In the genomic region with DNA sequence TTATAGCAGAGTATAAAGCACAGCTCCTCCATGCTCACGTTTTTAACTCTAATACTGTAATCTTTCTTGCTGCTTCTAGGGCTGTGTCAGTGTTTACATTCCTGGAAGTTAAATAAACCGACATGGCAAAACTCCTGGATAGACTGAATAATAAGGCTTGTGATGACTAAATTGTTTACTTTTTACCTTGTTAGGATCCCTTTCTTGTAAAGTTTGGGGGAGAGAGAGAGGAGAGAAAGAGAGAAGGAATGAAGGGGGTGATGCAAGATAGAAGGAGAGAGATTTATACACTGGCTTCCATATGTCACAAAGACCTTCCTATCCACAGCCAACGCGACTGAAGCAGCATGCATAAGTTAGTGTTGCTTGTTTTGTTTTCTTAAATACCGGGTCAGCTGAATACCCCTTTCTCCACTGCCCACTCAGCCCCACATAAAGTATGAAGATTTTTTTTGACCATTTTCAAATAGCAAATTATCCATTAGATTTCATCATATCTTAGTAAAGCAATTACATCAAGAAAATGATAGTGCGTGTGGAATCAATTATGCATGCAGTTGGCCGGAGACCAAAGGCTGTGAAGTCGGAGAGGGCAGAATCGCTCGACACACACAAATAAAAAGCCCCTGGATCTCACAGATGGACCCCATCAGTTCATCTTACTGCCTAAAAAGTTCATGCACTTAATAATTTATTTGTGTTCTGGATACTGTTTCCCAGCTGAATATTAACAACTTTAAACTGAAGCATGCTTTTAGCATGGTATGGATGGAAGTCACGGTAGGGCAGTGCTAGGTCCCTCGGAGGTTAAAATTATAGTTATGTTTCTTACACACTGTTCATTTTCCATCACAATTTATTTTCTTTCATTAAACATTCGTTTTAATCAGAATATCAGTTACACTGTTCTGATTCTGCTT, we compare ENCODE assay signal across 1 cellular context.
TF ChIP-seq lines count a peak whose summit lies in the region.

No MANE protein-coding gene starts in this region.

TF ChIP-seq in HepG2, 621 proteins besides CTCF, POLR2A, EP300 and RAD21 (continued from another document and continues in another):
- no peak for TF ChIP-seq CHD2 (IDR thresholded peaks at IDR 0.05; ENCODE audit: low read depth, low read length)
- no peak for TF ChIP-seq PLRG1 (conservative IDR thresholded peaks at IDR 0.05)
- TF ChIP-seq NR2F6 (IDR thresholded peaks at IDR 0.05): no peak
- no peak for TF ChIP-seq NR2F6 (CRISPR knock-in tag; IDR thresholded peaks at IDR 0.05)
- no peak for TF ChIP-seq ZNF251 (CRISPR knock-in tag; IDR thresholded peaks at IDR 0.05)
- no peak for TF ChIP-seq BORCS8-MEF2B (CRISPR knock-in tag; IDR thresholded peaks at IDR 0.05)
- TF ChIP-seq, protein P1, sequence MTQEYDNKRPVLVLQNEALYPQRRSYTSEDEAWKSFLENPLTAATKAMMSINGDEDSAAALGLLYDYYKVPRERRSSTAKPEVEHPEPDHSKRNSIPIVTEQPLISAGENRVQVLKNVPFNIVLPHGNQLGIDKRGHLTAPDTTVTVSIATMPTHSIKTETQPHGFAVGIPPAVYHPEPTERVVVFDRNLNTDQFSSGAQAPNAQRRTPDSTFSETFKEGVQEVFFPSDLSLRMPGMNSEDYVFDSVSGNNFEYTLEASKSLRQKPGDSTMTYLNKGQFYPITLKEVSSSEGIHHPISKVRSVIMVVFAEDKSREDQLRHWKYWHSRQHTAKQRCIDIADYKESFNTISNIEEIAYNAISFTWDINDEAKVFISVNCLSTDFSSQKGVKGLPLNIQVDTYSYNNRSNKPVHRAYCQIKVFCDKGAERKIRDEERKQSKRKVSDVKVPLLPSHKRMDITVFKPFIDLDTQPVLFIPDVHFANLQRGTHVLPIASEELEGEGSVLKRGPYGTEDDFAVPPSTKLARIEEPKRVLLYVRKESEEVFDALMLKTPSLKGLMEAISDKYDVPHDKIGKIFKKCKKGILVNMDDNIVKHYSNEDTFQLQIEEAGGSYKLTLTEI (CRISPR knock-in tag; conservative IDR thresholded peaks at IDR 0.05): no peak
- 0 out of 2 replicates have a peak, but pooled peaks have one; percentile 15 for TF ChIP-seq RARA (CRISPR knock-in tag; IDR thresholded peaks at IDR 0.05)
- no peak for TF ChIP-seq AKAP8 (CRISPR knock-in tag; IDR thresholded peaks at IDR 0.05)
- TF ChIP-seq KLF9 (CRISPR knock-in tag; IDR thresholded peaks at IDR 0.05; ENCODE audit: low read depth): no peak
- no peak for TF ChIP-seq HOXA5 (CRISPR knock-in tag; IDR thresholded peaks at IDR 0.05)
- TF ChIP-seq ZNF589 (CRISPR knock-in tag; conservative IDR thresholded peaks at IDR 0.05): no peak
- no peak for TF ChIP-seq ZNF570 (CRISPR knock-in tag; IDR thresholded peaks at IDR 0.05; ENCODE audit: borderline replicate concordance)
- no peak for TF ChIP-seq FOXA1 (IDR thresholded peaks at IDR 0.05)
- peak; percentile 39; the same call in 1 of the 2 replicates for TF ChIP-seq FOXA1 (CRISPR knock-in tag; IDR thresholded peaks at IDR 0.05)
- TF ChIP-seq ZSCAN31 (CRISPR knock-in tag; IDR thresholded peaks at IDR 0.05; ENCODE audit: low read depth): no peak
- peak; percentile 39; the same call in 1 of the 2 replicates for TF ChIP-seq HMG20A (CRISPR knock-in tag; IDR thresholded peaks at IDR 0.05; ENCODE audit: borderline replicate concordance)
- TF ChIP-seq HDAC1 (CRISPR knock-in tag; IDR thresholded peaks at IDR 0.05): no peak
- TF ChIP-seq MZF1 (CRISPR knock-in tag; IDR thresholded peaks at IDR 0.05; ENCODE audit: borderline replicate concordance): no peak
- no peak for TF ChIP-seq ZNF432 (CRISPR knock-in tag; IDR thresholded peaks at IDR 0.05; ENCODE audit: borderline replicate concordance)
- TF ChIP-seq NFIC (IDR thresholded peaks at IDR 0.05; ENCODE audit: low read length): no peak; the same call in 1 of the 2 replicates
- TF ChIP-seq, protein P2, sequence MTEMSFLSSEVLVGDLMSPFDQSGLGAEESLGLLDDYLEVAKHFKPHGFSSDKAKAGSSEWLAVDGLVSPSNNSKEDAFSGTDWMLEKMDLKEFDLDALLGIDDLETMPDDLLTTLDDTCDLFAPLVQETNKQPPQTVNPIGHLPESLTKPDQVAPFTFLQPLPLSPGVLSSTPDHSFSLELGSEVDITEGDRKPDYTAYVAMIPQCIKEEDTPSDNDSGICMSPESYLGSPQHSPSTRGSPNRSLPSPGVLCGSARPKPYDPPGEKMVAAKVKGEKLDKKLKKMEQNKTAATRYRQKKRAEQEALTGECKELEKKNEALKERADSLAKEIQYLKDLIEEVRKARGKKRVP (CRISPR knock-in tag; IDR thresholded peaks at IDR 0.05): 0 out of 4 replicates have a peak, but pooled peaks of 1 of the 2 experiments have one; percentile 33
- TF ChIP-seq ETV5 (CRISPR knock-in tag; IDR thresholded peaks at IDR 0.05; ENCODE audit: borderline replicate concordance): no peak
- TF ChIP-seq, protein P3, sequence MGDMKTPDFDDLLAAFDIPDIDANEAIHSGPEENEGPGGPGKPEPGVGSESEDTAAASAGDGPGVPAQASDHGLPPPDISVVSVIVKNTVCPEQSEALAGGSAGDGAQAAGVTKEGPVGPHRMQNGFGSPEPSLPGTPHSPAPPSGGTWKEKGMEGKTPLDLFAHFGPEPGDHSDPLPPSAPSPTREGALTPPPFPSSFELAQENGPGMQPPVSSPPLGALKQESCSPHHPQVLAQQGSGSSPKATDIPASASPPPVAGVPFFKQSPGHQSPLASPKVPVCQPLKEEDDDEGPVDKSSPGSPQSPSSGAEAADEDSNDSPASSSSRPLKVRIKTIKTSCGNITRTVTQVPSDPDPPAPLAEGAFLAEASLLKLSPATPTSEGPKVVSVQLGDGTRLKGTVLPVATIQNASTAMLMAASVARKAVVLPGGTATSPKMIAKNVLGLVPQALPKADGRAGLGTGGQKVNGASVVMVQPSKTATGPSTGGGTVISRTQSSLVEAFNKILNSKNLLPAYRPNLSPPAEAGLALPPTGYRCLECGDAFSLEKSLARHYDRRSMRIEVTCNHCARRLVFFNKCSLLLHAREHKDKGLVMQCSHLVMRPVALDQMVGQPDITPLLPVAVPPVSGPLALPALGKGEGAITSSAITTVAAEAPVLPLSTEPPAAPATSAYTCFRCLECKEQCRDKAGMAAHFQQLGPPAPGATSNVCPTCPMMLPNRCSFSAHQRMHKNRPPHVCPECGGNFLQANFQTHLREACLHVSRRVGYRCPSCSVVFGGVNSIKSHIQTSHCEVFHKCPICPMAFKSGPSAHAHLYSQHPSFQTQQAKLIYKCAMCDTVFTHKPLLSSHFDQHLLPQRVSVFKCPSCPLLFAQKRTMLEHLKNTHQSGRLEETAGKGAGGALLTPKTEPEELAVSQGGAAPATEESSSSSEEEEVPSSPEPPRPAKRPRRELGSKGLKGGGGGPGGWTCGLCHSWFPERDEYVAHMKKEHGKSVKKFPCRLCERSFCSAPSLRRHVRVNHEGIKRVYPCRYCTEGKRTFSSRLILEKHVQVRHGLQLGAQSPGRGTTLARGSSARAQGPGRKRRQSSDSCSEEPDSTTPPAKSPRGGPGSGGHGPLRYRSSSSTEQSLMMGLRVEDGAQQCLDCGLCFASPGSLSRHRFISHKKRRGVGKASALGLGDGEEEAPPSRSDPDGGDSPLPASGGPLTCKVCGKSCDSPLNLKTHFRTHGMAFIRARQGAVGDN (CRISPR knock-in tag; IDR thresholded peaks at IDR 0.05): no peak
- TF ChIP-seq, protein P4, sequence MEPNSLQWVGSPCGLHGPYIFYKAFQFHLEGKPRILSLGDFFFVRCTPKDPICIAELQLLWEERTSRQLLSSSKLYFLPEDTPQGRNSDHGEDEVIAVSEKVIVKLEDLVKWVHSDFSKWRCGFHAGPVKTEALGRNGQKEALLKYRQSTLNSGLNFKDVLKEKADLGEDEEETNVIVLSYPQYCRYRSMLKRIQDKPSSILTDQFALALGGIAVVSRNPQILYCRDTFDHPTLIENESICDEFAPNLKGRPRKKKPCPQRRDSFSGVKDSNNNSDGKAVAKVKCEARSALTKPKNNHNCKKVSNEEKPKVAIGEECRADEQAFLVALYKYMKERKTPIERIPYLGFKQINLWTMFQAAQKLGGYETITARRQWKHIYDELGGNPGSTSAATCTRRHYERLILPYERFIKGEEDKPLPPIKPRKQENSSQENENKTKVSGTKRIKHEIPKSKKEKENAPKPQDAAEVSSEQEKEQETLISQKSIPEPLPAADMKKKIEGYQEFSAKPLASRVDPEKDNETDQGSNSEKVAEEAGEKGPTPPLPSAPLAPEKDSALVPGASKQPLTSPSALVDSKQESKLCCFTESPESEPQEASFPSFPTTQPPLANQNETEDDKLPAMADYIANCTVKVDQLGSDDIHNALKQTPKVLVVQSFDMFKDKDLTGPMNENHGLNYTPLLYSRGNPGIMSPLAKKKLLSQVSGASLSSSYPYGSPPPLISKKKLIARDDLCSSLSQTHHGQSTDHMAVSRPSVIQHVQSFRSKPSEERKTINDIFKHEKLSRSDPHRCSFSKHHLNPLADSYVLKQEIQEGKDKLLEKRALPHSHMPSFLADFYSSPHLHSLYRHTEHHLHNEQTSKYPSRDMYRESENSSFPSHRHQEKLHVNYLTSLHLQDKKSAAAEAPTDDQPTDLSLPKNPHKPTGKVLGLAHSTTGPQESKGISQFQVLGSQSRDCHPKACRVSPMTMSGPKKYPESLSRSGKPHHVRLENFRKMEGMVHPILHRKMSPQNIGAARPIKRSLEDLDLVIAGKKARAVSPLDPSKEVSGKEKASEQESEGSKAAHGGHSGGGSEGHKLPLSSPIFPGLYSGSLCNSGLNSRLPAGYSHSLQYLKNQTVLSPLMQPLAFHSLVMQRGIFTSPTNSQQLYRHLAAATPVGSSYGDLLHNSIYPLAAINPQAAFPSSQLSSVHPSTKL (CRISPR knock-in tag; IDR thresholded peaks at IDR 0.05): peak; percentile 65
- no peak for TF ChIP-seq ZNF235 (CRISPR knock-in tag; IDR thresholded peaks at IDR 0.05; ENCODE audit: borderline replicate concordance)
- no peak for TF ChIP-seq ZNF383 (CRISPR knock-in tag; IDR thresholded peaks at IDR 0.05; ENCODE audit: borderline replicate concordance)
- TF ChIP-seq, protein P5, sequence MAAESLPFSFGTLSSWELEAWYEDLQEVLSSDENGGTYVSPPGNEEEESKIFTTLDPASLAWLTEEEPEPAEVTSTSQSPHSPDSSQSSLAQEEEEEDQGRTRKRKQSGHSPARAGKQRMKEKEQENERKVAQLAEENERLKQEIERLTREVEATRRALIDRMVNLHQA (CRISPR knock-in tag; IDR thresholded peaks at IDR 0.05): no peak
- TF ChIP-seq MAFK (conservative IDR thresholded peaks at IDR 0.05 in 1 of 2, IDR thresholded peaks at IDR 0.05 in 1 of 2; ENCODE audit: low read length in 2 of 2): no peak
- no peak for TF ChIP-seq ERF (CRISPR knock-in tag; IDR thresholded peaks at IDR 0.05)
- 0 out of 2 replicates have a peak, but pooled peaks have one; percentile 20 for TF ChIP-seq FOXK1 (CRISPR knock-in tag; IDR thresholded peaks at IDR 0.05; ENCODE audit: borderline replicate concordance, low read depth)
- TF ChIP-seq MEF2D (CRISPR knock-in tag; IDR thresholded peaks at IDR 0.05): no peak
- TF ChIP-seq ZNF138 (CRISPR knock-in tag; IDR thresholded peaks at IDR 0.05; ENCODE audit: low read depth): no peak
- TF ChIP-seq NFKBIZ (CRISPR knock-in tag; IDR thresholded peaks at IDR 0.05): no peak
- TF ChIP-seq, protein P6, sequence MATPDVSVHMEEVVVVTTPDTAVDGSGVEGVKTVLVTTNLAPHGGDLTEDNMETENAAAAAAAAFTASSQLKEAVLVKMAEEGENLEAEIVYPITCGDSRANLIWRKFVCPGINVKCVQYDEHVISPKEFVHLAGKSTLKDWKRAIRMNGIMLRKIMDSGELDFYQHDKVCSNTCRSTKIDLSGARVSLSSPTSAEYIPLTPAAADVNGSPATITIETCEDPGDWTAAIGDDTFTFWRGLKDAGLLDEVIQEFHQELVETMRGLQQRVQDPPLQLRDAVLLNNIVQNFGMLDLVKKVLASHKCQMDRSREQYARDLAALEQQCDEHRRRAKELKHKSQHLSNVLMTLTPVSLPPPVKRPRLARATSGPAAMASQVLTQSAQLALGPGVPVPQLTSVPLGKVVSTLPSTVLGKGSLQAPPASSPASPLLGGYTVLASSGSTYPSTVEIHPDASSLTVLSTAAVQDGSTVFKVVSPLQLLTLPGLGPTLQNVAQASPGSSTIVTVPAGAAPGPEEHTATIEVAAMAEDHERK (CRISPR knock-in tag; IDR thresholded peaks at IDR 0.05; ENCODE audit: low read depth): no peak
- TF ChIP-seq ZNF788 (CRISPR knock-in tag; IDR thresholded peaks at IDR 0.05; ENCODE audit: borderline replicate concordance): no peak
- no peak for TF ChIP-seq KLF12 (CRISPR knock-in tag; IDR thresholded peaks at IDR 0.05; ENCODE audit: borderline replicate concordance)
- no peak for TF ChIP-seq SSRP1 (CRISPR knock-in tag; IDR thresholded peaks at IDR 0.05)
- TF ChIP-seq CENPT (CRISPR knock-in tag; IDR thresholded peaks at IDR 0.05; ENCODE audit: low read depth): no peak
- TF ChIP-seq FIP1L1 (IDR thresholded peaks at IDR 0.05; ENCODE audit: borderline replicate concordance, insufficient read depth, low read depth, low read length): no peak
- TF ChIP-seq SNAPC2 (CRISPR knock-in tag; IDR thresholded peaks at IDR 0.05): no peak
- TF ChIP-seq FOXP1 (IDR thresholded peaks at IDR 0.05): no peak
- peak; percentile 66 for TF ChIP-seq FOXP1 (CRISPR knock-in tag; IDR thresholded peaks at IDR 0.05)
- peak; percentile 95 for TF ChIP-seq BCL6 (CRISPR knock-in tag; IDR thresholded peaks at IDR 0.05)
- no peak for TF ChIP-seq IRF2 (CRISPR knock-in tag; IDR thresholded peaks at IDR 0.05)
- no peak for TF ChIP-seq CBX5 (CRISPR knock-in tag; IDR thresholded peaks at IDR 0.05; ENCODE audit: borderline replicate concordance)
- TF ChIP-seq RORA (CRISPR knock-in tag; IDR thresholded peaks at IDR 0.05): no peak
- TF ChIP-seq, protein P7, sequence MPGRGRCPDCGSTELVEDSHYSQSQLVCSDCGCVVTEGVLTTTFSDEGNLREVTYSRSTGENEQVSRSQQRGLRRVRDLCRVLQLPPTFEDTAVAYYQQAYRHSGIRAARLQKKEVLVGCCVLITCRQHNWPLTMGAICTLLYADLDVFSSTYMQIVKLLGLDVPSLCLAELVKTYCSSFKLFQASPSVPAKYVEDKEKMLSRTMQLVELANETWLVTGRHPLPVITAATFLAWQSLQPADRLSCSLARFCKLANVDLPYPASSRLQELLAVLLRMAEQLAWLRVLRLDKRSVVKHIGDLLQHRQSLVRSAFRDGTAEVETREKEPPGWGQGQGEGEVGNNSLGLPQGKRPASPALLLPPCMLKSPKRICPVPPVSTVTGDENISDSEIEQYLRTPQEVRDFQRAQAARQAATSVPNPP (CRISPR knock-in tag; IDR thresholded peaks at IDR 0.05): no peak
- no peak for TF ChIP-seq SP2 (CRISPR knock-in tag; IDR thresholded peaks at IDR 0.05)
- TF ChIP-seq, protein P8, sequence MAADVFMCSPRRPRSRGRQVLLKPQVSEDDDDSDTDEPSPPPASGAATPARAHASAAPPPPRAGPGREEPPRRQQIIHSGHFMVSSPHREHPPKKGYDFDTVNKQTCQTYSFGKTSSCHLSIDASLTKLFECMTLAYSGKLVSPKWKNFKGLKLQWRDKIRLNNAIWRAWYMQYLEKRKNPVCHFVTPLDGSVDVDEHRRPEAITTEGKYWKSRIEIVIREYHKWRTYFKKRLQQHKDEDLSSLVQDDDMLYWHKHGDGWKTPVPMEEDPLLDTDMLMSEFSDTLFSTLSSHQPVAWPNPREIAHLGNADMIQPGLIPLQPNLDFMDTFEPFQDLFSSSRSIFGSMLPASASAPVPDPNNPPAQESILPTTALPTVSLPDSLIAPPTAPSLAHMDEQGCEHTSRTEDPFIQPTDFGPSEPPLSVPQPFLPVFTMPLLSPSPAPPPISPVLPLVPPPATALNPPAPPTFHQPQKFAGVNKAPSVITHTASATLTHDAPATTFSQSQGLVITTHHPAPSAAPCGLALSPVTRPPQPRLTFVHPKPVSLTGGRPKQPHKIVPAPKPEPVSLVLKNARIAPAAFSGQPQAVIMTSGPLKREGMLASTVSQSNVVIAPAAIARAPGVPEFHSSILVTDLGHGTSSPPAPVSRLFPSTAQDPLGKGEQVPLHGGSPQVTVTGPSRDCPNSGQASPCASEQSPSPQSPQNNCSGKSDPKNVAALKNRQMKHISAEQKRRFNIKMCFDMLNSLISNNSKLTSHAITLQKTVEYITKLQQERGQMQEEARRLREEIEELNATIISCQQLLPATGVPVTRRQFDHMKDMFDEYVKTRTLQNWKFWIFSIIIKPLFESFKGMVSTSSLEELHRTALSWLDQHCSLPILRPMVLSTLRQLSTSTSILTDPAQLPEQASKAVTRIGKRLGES (CRISPR knock-in tag; IDR thresholded peaks at IDR 0.05; ENCODE audit: borderline replicate concordance): no peak
